Comparison of ENCODE assay signal across 20 cellular contexts in the genomic region with DNA sequence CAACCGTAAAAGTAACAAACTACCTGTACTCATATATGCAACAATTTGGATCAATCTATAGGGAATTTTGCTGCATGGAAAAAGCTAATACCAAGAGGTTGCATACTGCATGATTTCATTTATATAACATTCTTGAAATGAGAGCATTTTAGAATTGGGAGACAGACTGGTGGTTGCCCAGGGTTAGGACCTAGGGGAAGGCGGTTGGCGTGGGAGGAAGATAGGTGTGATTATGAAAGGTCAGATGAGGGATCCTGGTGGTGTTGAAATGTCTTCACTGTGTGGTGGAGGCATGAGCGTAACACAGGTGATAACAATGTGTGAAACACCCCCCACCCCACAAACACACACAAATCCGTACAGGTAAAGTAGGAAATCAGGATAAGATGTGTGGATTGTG.
DNase-seq lines count a peak whose midpoint lies in the region; ATAC-seq, FAIRE-seq and TF ChIP-seq lines count a peak whose summit lies in the region.
"Had no signal": no experiment of that assay in that cellular context is flagged by ENCODE, and none has a peak within 500 bp of the region (broad histone marks: within the 10 kb centered on the region; RNA-seq: fewer than 3 reads in every experiment).

No MANE protein-coding gene starts in this region.

- H3K4me3 Mint-ChIP-seq in mesothelial cell of epicardium = no peak overlapping the region
- H3K4me3 Mint-ChIP-seq: CD4-positive, alpha-beta memory T cell had no signal

- H3K36me3 Mint-ChIP-seq in mesothelial cell of epicardium = no peaks in the 10 kb centered on the region
- H3K36me3 Mint-ChIP-seq: CD4-positive, alpha-beta memory T cell had no signal

- TF ChIP-seq POLR2A in K562 (conservative IDR thresholded peaks at IDR 0.05) (no peak), right lobe of liver (IDR thresholded peaks at IDR 0.05) (no peak)

- POLR2A ChIA-PET in K562 (lab: Yijun Ruan, JAX) = no interaction called here

- H3K9me3 ChIP-seq in K562 (replicated peaks; ENCODE audit: control insufficient read depth, insufficient read depth, low read depth, low read length) (no peaks in the 10 kb centered on the region), trophoblast cell (ENCODE audit: insufficient read depth, low read depth, low read length) (peaks cover 2% of the 10 kb centered on the region), right lobe of liver (no peaks in the 10 kb centered on the region)

- no peak overlapping the region for H3K4me2 ChIP-seq in K562 (ENCODE audit: insufficient read depth, low read length)
- H3K4me2 ChIP-seq in trophoblast cell (ENCODE audit: low read length) = no peak overlapping the region

- H3K4me3 ChIP-seq in K562 (no peak overlapping the region), trophoblast cell (ENCODE audit: low read depth, low read length) (no peak overlapping the region), right lobe of liver (no peak overlapping the region)
- H3K4me3 ChIP-seq: GM23248 had no signal

- H3K9ac ChIP-seq in K562 (ENCODE audit: insufficient read depth in 1 of 2, low read depth in 2 of 2, low read length in 2 of 2) (no peak overlapping the region), trophoblast cell (ENCODE audit: low read length) (no peak overlapping the region)
- H3K9ac ChIP-seq: GM23248 had no signal

- no peak overlapping the region for H3K4ac ChIP-seq in trophoblast cell (ENCODE audit: low read depth, low read length)

- no peak for TF ChIP-seq EP300 in K562 (IDR thresholded peaks at IDR 0.05; ENCODE audit: low read length)

- no peak overlapping the region for H2AK5ac ChIP-seq in trophoblast cell (ENCODE audit: low read length)

- TF ChIP-seq RAD21 in K562 (CRISPR knock-in tag; conservative IDR thresholded peaks at IDR 0.05 in 1 of 2, IDR thresholded peaks at IDR 0.05 in 1 of 2) = no peak

- no peak overlapping the region for H2AFZ ChIP-seq in K562 (ENCODE audit: low read depth, low read length)
- H2AFZ ChIP-seq in trophoblast cell (ENCODE audit: insufficient read depth, low read length, poor library complexity) = no peak overlapping the region
- H2AFZ ChIP-seq: GM23248 had no signal

- H3K23ac ChIP-seq in trophoblast cell (ENCODE audit: low read length) = no peak overlapping the region

- no peak for FAIRE-seq in K562 (lab: Jason Lieb, UNC)
- FAIRE-seq: GM12892, GM19239, H1 had no signal

- in situ Hi-C loops in K562 (cut with MboI) = loop anchor here (5.0 kb wide), 1 partner anchor 753 kb away; no protein-coding TSS in a partner anchor

- no peak overlapping the region for H4K12ac ChIP-seq in trophoblast cell (ENCODE audit: low read depth, low read length)

- H3K27me3 ChIP-seq in K562 (ENCODE audit: control insufficient read depth in 2 of 2, insufficient read depth in 2 of 2, low read length in 2 of 2) = peaks cover 2 to 21% of the 10 kb centered on the region in 2 experiments
- no peaks in the 10 kb centered on the region for H3K27me3 ChIP-seq in trophoblast cell (ENCODE audit: insufficient read depth, low read length)
- H3K27me3 ChIP-seq in right lobe of liver = no peaks in the 10 kb centered on the region

- CTCF ChIA-PET in K562 (lab: Yijun Ruan, JAX; ENCODE audit: low intra/inter-chr PET ratio) = no interaction called here

- H3K27me3 Mint-ChIP-seq in mesothelial cell of epicardium (ENCODE audit: low read depth) = no peaks in the 10 kb centered on the region
- H3K27me3 Mint-ChIP-seq: CD4-positive, alpha-beta memory T cell had no signal

- H2BK5ac ChIP-seq in trophoblast cell (ENCODE audit: low read depth, low read length, poor library complexity) = no peak overlapping the region

- H3K27ac ChIP-seq in K562 (ENCODE audit: extremely low read depth, low read depth, low read length) (no peak overlapping the region), trophoblast cell (ENCODE audit: low read depth, low read length) (no peak overlapping the region), right lobe of liver (no peak overlapping the region)
- H3K27ac ChIP-seq: GM23248 had no signal

- peak; percentile 59 for DNase-seq in NCI-H226
- no peak for DNase-seq in K562 (ENCODE audit: extremely low read depth in 1 of 4, low spot score in 3 of 4)
- DNase-seq in mesothelial cell of epicardium (ENCODE audit: low spot score in 2 of 2, unreplicated experiment in 2 of 2) = no peak
- peak; percentile 89 to 93 for DNase-seq in trophoblast cell
- DNase-seq in right lobe of liver = no peak
- DNase-seq in stimulated activated naive CD4-positive, alpha-beta T cell (lab: John Stamatoyannopoulos, UW) = no peak
- no peak for DNase-seq in cerebellar nuclear complex (lab: John Stamatoyannopoulos, UW)
- DNase-seq: C1 segment of cervical spinal cord; Calu3; CD4-positive, alpha-beta memory T cell; COR-L47; DMS53; DMS79 treated with DMSO at 0.1 percent for 48 hours; GF-D8; GM23248; H7; HCEC 1CT had no signal

- H2BK120ac ChIP-seq in trophoblast cell (ENCODE audit: insufficient read depth, low read length, poor library complexity) = no peak overlapping the region

- H4K8ac ChIP-seq in trophoblast cell (ENCODE audit: low read depth, low read length) = no peak overlapping the region

- H3K79me1 ChIP-seq in trophoblast cell (ENCODE audit: low read length) = no peaks in the 10 kb centered on the region

- WGBS in K562 (ENCODE audit: insufficient coverage, low coverage, missing lambda C conversion rate) = 3% methylated on average over 5 of the region's 5 CpGs
- WGBS in trophoblast cell (ENCODE audit: extremely low coverage, insufficient coverage, insufficient read length) = no CpG with 5 or more reads among the region's 5 CpGs
- 57% methylated on average over 5 of the region's 5 CpGs for WGBS in right lobe of liver (ENCODE audit: insufficient coverage, low coverage, low lambda C conversion rate, missing lambda C conversion rate)

- H3K36me3 ChIP-seq in K562 (ENCODE audit: control insufficient read depth, insufficient read depth, low read length) = no peaks in the 10 kb centered on the region
- no peaks in the 10 kb centered on the region for H3K36me3 ChIP-seq in trophoblast cell (ENCODE audit: control insufficient read depth in 1 of 2, insufficient read depth in 2 of 2, low read length in 2 of 2)
- no peaks in the 10 kb centered on the region for H3K36me3 ChIP-seq in right lobe of liver

- peaks cover 29% of the 10 kb centered on the region for H3K4me1 Mint-ChIP-seq in mesothelial cell of epicardium

- intact Hi-C loops in K562 (cut with micrococcal nuclease) = loop anchor here (10.0 kb wide), 1 partner anchor 1010 kb away; no protein-coding TSS in a partner anchor
- intact Hi-C loops in right lobe of liver (cut with DNase I) = loop anchor here in 1 of 2 donors (10.0 kb wide), 2 partner anchors 120 to 750 kb away; no protein-coding TSS in a partner anchor

- no TSS peak for BruUV-seq in K562 (replicated peaks; lab: Mats Ljungman, UMichigan)

- peaks cover 2% of the 10 kb centered on the region for H3K9me1 ChIP-seq in K562 (ENCODE audit: control insufficient read depth, insufficient read depth, low read length)

- no peaks in the 10 kb centered on the region for H3K9me3 Mint-ChIP-seq in mesothelial cell of epicardium
- H3K9me3 Mint-ChIP-seq: CD4-positive, alpha-beta memory T cell had no signal

- H4K20me1 ChIP-seq in K562 (replicated peaks; ENCODE audit: control insufficient read depth, insufficient read depth, low read length) = no peaks in the 10 kb centered on the region

- H3K27ac Mint-ChIP-seq in mesothelial cell of epicardium = peak overlapping the region; percentile 27
- H3K27ac Mint-ChIP-seq: CD4-positive, alpha-beta memory T cell had no signal

- no peak for TF ChIP-seq CTCF in K562 (IDR thresholded peaks at IDR 0.05 in 2 of 3, conservative IDR thresholded peaks at IDR 0.05 in 1 of 3; ENCODE audit: insufficient read depth in 2 of 3, low read depth in 1 of 3, low read length in 3 of 3)
- TF ChIP-seq CTCF in mesothelial cell of epicardium (IDR thresholded peaks at IDR 0.05; ENCODE audit: unreplicated experiment) = no peak
- TF ChIP-seq CTCF in right lobe of liver (IDR thresholded peaks at IDR 0.05) = no peak

- H3K14ac ChIP-seq in trophoblast cell (ENCODE audit: low read length) = no peak overlapping the region

- H3K18ac ChIP-seq in trophoblast cell (ENCODE audit: low read length) = no peak overlapping the region

- H3K79me2 ChIP-seq in K562 (ENCODE audit: control insufficient read depth, insufficient read depth, low read length) = no peaks in the 10 kb centered on the region
- no peaks in the 10 kb centered on the region for H3K79me2 ChIP-seq in trophoblast cell (ENCODE audit: control insufficient read depth, insufficient read depth, low read length, poor library complexity)

- H2BK12ac ChIP-seq in trophoblast cell (ENCODE audit: low read length) = no peak overlapping the region

- ATAC-seq in K562 (no peak), right lobe of liver (no peak)

- H4K91ac ChIP-seq in trophoblast cell (ENCODE audit: low read depth, low read length) = no peak overlapping the region

- H3K4me1 ChIP-seq in K562 (replicated peaks in 1 of 2; ENCODE audit: control insufficient read depth in 2 of 2, insufficient read depth in 2 of 2, low read length in 2 of 2) (no peaks in the 10 kb centered on the region), trophoblast cell (ENCODE audit: control insufficient read depth in 1 of 2, insufficient read depth in 2 of 2, low read length in 2 of 2) (no peaks in the 10 kb centered on the region), right lobe of liver (no peaks in the 10 kb centered on the region)

TF ChIP-seq in K562, 482 proteins besides CTCF, POLR2A, EP300 and RAD21 (continues in another document):
- TF ChIP-seq EGR1 (conservative IDR thresholded peaks at IDR 0.05) (peak; percentile 42; the same call in 1 of the 2 replicates), XRCC5 (IDR thresholded peaks at IDR 0.05; ENCODE audit: low read depth, low read length) (no peak), ZNF124 (CRISPR knock-in tag; IDR thresholded peaks at IDR 0.05) (no peak), RBBP5 (IDR thresholded peaks at IDR 0.05; ENCODE audit: borderline replicate concordance, insufficient read depth, low read length, poor library complexity, severe bottlenecking) (no peak)
- TF ChIP-seq, protein P1, sequence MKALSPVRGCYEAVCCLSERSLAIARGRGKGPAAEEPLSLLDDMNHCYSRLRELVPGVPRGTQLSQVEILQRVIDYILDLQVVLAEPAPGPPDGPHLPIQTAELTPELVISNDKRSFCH (CRISPR knock-in tag; IDR thresholded peaks at IDR 0.05) = no peak
- TF ChIP-seq, protein P1 (tag; IDR thresholded peaks at IDR 0.05) = peak; percentile 84
- TF ChIP-seq, protein P2, sequence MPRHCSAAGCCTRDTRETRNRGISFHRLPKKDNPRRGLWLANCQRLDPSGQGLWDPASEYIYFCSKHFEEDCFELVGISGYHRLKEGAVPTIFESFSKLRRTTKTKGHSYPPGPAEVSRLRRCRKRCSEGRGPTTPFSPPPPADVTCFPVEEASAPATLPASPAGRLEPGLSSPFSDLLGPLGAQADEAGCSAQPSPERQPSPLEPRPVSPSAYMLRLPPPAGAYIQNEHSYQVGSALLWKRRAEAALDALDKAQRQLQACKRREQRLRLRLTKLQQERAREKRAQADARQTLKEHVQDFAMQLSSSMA (CRISPR knock-in tag; IDR thresholded peaks at IDR 0.05) = no peak

Comparison
In these comparisons a context has a peak if more than half of its experiments do, and no peak if none do; other contexts are left out.
1. DNase-seq: peak in NCI-H226 (single experiment) and trophoblast cell (2 of 2); none in K562 (0 of 4), mesothelial cell of epicardium (0 of 2), right lobe of liver (0 of 3), stimulated activated naive CD4-positive, alpha-beta T cell (0 of 6) and cerebellar nuclear complex (0 of 2).